In genomic region chr2:177353084-177353483, GRCh38 we compare ENCODE assay signal across 13 cellular contexts. TPM values are rescaled to one million over a fixed set of nuclear protein-coding genes. Genes with fewer than 3 reads are reported as not detected.
DNase-seq lines count a peak whose midpoint lies in the region; ATAC-seq and TF ChIP-seq lines count a peak whose summit lies in the region.
"Had no signal": no experiment of that assay in that cellular context is flagged by ENCODE, and none has a peak within 500 bp of the region (broad histone marks: within the 10 kb centered on the region; RNA-seq: fewer than 3 reads in every experiment).

No MANE protein-coding gene starts in this region.

- WGBS in heart right ventricle, 2 donors: 31 to 39% methylated on average over 3 of the region's 3 CpGs

- peak overlapping the region in 4 of 7 donors; percentile 60 to 85 (median 77) for H3K27ac Mint-ChIP-seq in CD14-positive monocyte

- peaks cover 0 to 28% (median 15%) of the 10 kb centered on the region in 9 donors for H3K4me1 ChIP-seq in heart right ventricle

- H3K36me3 Mint-ChIP-seq in CD14-positive monocyte: peaks cover 0 to 2% of the 10 kb centered on the region in 2 donors
- H3K36me3 Mint-ChIP-seq: CD4-positive, CD25-positive, alpha-beta regulatory T cell had no signal

- no peaks in the 10 kb centered on the region for H3K36me3 ChIP-seq in heart right ventricle
- no peaks in the 10 kb centered on the region for H3K36me3 ChIP-seq in WERI-Rb-1
- H3K36me3 ChIP-seq: adrenal gland had no signal

- peak in 7 of 8 donors; percentile 24 to 80 (median 75) for ATAC-seq in heart right ventricle
- ATAC-seq in HG02798 (IDR thresholded peaks at IDR 0.05; ENCODE audit: poor library complexity, unreplicated experiment): no peak

- peak overlapping the region; percentile 20 to 73 for H3K4me3 Mint-ChIP-seq in CD14-positive monocyte
- H3K4me3 Mint-ChIP-seq: CD4-positive, CD25-positive, alpha-beta regulatory T cell had no signal

- DNase-seq in CD14-positive monocyte (ENCODE audit: low spot score) (no peak), astrocyte of the hippocampus (ENCODE audit: low read depth, low spot score) (peak; percentile 18), heart right ventricle (peak in 1 of 2 donors; percentile 24), cerebellum (ENCODE audit: low spot score) (no peak), WERI-Rb-1 (no peak), SW480 (ENCODE audit: low spot score) (no peak)
- DNase-seq: adrenal gland; CD4-positive, CD25-positive, alpha-beta regulatory T cell; NCI-H1105; NCI-H345; small intestine had no signal

- H3K4me1 Mint-ChIP-seq in CD14-positive monocyte: peaks cover 13% of the 10 kb centered on the region

- H3K9me3 ChIP-seq in heart right ventricle: no peaks in the 10 kb centered on the region
- H3K9me3 ChIP-seq in WERI-Rb-1 (ENCODE audit: severe bottlenecking): no peaks in the 10 kb centered on the region
- H3K9me3 ChIP-seq: adrenal gland had no signal

- no peaks in the 10 kb centered on the region for H3K9me3 Mint-ChIP-seq in CD14-positive monocyte

- intact Hi-C loops in CD14-positive monocyte (cut with micrococcal nuclease) (loop anchor here in 1 of 2 donors (10.0 kb wide), 1 partner anchor 52 kb away; no protein-coding TSS in a partner anchor), heart right ventricle (cut with DNase I) (no loop called here)

- H3K27ac ChIP-seq in heart right ventricle (peak overlapping the region in 6 of 10 donors; percentile 49 to 82 (median 62)), skin epidermis (peak overlapping the region in 16 of 21 experiments; percentile 2 to 71 (median 55)), WERI-Rb-1 (no peak overlapping the region)

- TF ChIP-seq CTCF in CD14-positive monocyte (IDR thresholded peaks at IDR 0.05) (no peak), heart right ventricle (IDR thresholded peaks at IDR 0.05) (no peak), WERI-Rb-1 (IDR thresholded peaks at IDR 0.05; ENCODE audit: low read depth, low read length) (no peak)

- H3K27me3 ChIP-seq in heart right ventricle (no peaks in the 10 kb centered on the region), WERI-Rb-1 (ENCODE audit: insufficient read depth, low read depth, severe bottlenecking) (no peaks in the 10 kb centered on the region)
- H3K27me3 ChIP-seq: adrenal gland had no signal

- H3K4me3 ChIP-seq in heart right ventricle: no peak overlapping the region
- no peak overlapping the region for H3K4me3 ChIP-seq in skin epidermis
- no peak overlapping the region for H3K4me3 ChIP-seq in WERI-Rb-1 (ENCODE audit: low read depth, low read length)
- H3K4me3 ChIP-seq: adrenal gland had no signal

- H3K27me3 Mint-ChIP-seq in CD14-positive monocyte (ENCODE audit: low read depth in 3 of 3): peaks cover 0 to 4% (median 0%) of the 10 kb centered on the region in 3 donors
- H3K27me3 Mint-ChIP-seq: CD4-positive, CD25-positive, alpha-beta regulatory T cell had no signal

RNA-seq across cellular contexts. Expression of gene AGPS, which starts 39.5 kb away (rescaled TPM):
- polyA plus RNA-seq in CD14-positive monocyte (10 to 100 TPM; 16.7 to 26.9 TPM), heart right ventricle (1 to 10 TPM; 4.6 to 7.1 TPM)
- total RNA-seq in heart right ventricle (10 to 100 TPM; 23.1 to 32.0 (median 28.9) TPM), cerebellum (48.5 TPM)
